2 cellular contexts compared by ENCODE assay signal in genomic region chr3:66200147-66200546, GRCh38.
TF ChIP-seq lines count a peak whose summit lies in the region.

No MANE protein-coding gene starts in this region.

TF ChIP-seq in GM23338, 12 proteins besides CTCF, POLR2A, EP300 and RAD21 (continued from another document):
- TF ChIP-seq ZNF462 (CRISPR knock-in tag; IDR thresholded peaks at IDR 0.05), result no peak
- no peak for TF ChIP-seq STAT1 (IDR thresholded peaks at IDR 0.05; ENCODE audit: unreplicated experiment)

TF ChIP-seq in WTC11, 78 proteins besides CTCF, POLR2A, EP300 and RAD21 (continued from another document):
- TF ChIP-seq PREB (CRISPR knock-in tag; IDR thresholded peaks at IDR 0.05; ENCODE audit: borderline replicate concordance), result no peak
- no peak for TF ChIP-seq AFF4 (CRISPR knock-in tag; IDR thresholded peaks at IDR 0.05; ENCODE audit: borderline replicate concordance)
- TF ChIP-seq STAT6 (CRISPR knock-in tag; conservative IDR thresholded peaks at IDR 0.05; ENCODE audit: low read depth), result no peak
- TF ChIP-seq ZNF671 (CRISPR knock-in tag; IDR thresholded peaks at IDR 0.05), result no peak
